15 cellular contexts compared by ENCODE assay signal in the genomic region with DNA sequence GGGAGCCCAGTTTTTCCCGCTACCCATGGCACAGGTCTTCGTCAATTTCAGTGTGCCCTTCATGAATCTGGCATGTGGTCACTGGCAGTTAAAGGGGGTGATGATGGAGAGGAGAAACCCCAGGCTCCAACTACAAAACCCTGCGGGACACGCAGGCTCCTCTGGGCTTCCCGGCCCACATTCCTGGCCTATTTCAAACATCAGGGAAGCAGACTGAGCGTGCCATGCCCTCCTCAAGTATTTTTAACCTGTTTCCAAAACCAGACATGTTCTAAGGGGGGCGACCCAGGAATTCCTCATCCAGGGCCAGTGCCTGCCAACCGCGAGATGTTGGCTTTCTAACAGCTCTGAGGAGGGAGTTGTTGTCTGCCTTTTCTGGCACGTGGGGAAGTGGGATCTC.
DNase-seq lines count a peak whose midpoint lies in the region; ATAC-seq and TF ChIP-seq lines count a peak whose summit lies in the region.
"Had no signal": no experiment of that assay in that cellular context is flagged by ENCODE, and none has a peak within 500 bp of the region (broad histone marks: within the 10 kb centered on the region; RNA-seq: fewer than 3 reads in every experiment).

No MANE protein-coding gene starts in this region.

- no peaks in the 10 kb centered on the region for H3K9me3 Mint-ChIP-seq in activated naive CD8-positive, alpha-beta T cell treated with anti-CD3 and anti-CD28 coated beads for 36 hours

- H3K9me2 ChIP-seq in MM.1S (replicated peaks; ENCODE audit: insufficient read depth, low read length), result no peaks in the 10 kb centered on the region

- H3K27ac ChIP-seq in right atrium auricular region, result peak overlapping the region; percentile 33 to 71
- H3K27ac ChIP-seq in skin epidermis, result peak overlapping the region in 12 of 21 experiments; percentile 2 to 86 (median 62)
- no peak overlapping the region for H3K27ac ChIP-seq in MM.1S (ENCODE audit: low read length)
- H3K27ac ChIP-seq: HL-60, pancreas, SK-N-MC had no signal

- H3K4me3 ChIP-seq in right atrium auricular region, result no peak overlapping the region
- H3K4me3 ChIP-seq in skin epidermis, result no peak overlapping the region
- no peak overlapping the region for H3K4me3 ChIP-seq in MM.1S (ENCODE audit: low read length)
- H3K4me3 ChIP-seq: gastrocnemius medialis, pancreas, SK-N-MC had no signal

- H2AFZ ChIP-seq in MM.1S (ENCODE audit: low read length), result no peak overlapping the region

- TF ChIP-seq CTCF in right atrium auricular region (IDR thresholded peaks at IDR 0.05) (no peak), MM.1S (IDR thresholded peaks at IDR 0.05; ENCODE audit: low read length) (no peak)

- H3K27me3 ChIP-seq in right atrium auricular region (no peaks in the 10 kb centered on the region), MM.1S (replicated peaks; ENCODE audit: insufficient read depth, low read length) (no peaks in the 10 kb centered on the region)
- H3K27me3 ChIP-seq: gastrocnemius medialis, pancreas had no signal

- H3K4me2 ChIP-seq in MM.1S (ENCODE audit: low read depth, low read length), result no peak overlapping the region

- H3K4me1 ChIP-seq in right atrium auricular region, result peaks cover 0 to 49% of the 10 kb centered on the region in 2 donors
- H3K4me1 ChIP-seq in MM.1S (ENCODE audit: low read length), result no peaks in the 10 kb centered on the region
- H3K4me1 ChIP-seq: pancreas had no signal

- peaks cover 22% of the 10 kb centered on the region for H3K36me3 Mint-ChIP-seq in activated naive CD8-positive, alpha-beta T cell treated with anti-CD3 and anti-CD28 coated beads for 36 hours

- H3K36me3 ChIP-seq in right atrium auricular region, result no peaks in the 10 kb centered on the region
- H3K36me3 ChIP-seq in MM.1S (replicated peaks; ENCODE audit: insufficient read depth, low read length), result no peaks in the 10 kb centered on the region
- H3K36me3 ChIP-seq: gastrocnemius medialis, pancreas had no signal

- no peaks in the 10 kb centered on the region for H3K27me3 Mint-ChIP-seq in activated naive CD8-positive, alpha-beta T cell treated with anti-CD3 and anti-CD28 coated beads for 36 hours

- H3K4me1 Mint-ChIP-seq in activated naive CD8-positive, alpha-beta T cell treated with anti-CD3 and anti-CD28 coated beads for 36 hours, result peaks cover 44% of the 10 kb centered on the region

- no peaks in the 10 kb centered on the region for H3F3A ChIP-seq in MM.1S (ENCODE audit: insufficient read depth, low read length)

- H4K20me1 ChIP-seq in MM.1S (ENCODE audit: insufficient read depth, low read length), result no peaks in the 10 kb centered on the region

- peak overlapping the region; percentile 58 for H3K27ac Mint-ChIP-seq in activated naive CD8-positive, alpha-beta T cell treated with anti-CD3 and anti-CD28 coated beads for 36 hours

- H3K4me3 Mint-ChIP-seq in activated naive CD8-positive, alpha-beta T cell treated with anti-CD3 and anti-CD28 coated beads for 36 hours, result no peak overlapping the region

- peaks cover 65% of the 10 kb centered on the region for H3K79me2 ChIP-seq in MM.1S (ENCODE audit: low read length)

- DNase-seq in ELF-1 (ENCODE audit: low read depth, low spot score), result peak; percentile 17
- no peak for DNase-seq in activated naive CD8-positive, alpha-beta T cell treated with anti-CD3 and anti-CD28 coated beads for 36 hours
- no peak for DNase-seq in right atrium auricular region (ENCODE audit: low spot score)
- no peak for DNase-seq in MM.1S
- no peak for DNase-seq in amygdala (lab: John Stamatoyannopoulos, UW)
- no peak for DNase-seq in left colon
- DNase-seq: activated naive CD4-positive, alpha-beta T cell; gastrocnemius medialis; pancreas; stimulated activated CD4-positive, alpha-beta T cell treated with anti-CD3 and anti-CD28 coated beads, Interleukin-2, amount 100 ng/mL, for 48 hours; stimulated activated naive CD8-positive, alpha-beta T cell treated with anti-CD3 and anti-CD28 coated beads, Interleukin-15, Interleukin-2, amounts not matched to agents 100 U/mL and 50 U/mL, for 24 hours had no signal

- no peak overlapping the region for H3K9ac ChIP-seq in MM.1S (ENCODE audit: low read length)

- intact Hi-C loops in left colon (cut with DNase I, micrococcal nuclease), result no loop called here

- no peaks in the 10 kb centered on the region for H3K9me3 ChIP-seq in right atrium auricular region
- H3K9me3 ChIP-seq in MM.1S (replicated peaks; ENCODE audit: insufficient read depth, low read length), result no peaks in the 10 kb centered on the region
- H3K9me3 ChIP-seq: gastrocnemius medialis, pancreas had no signal

- no peak for ATAC-seq in left colon
- ATAC-seq in HG02840 (IDR thresholded peaks at IDR 0.05; ENCODE audit: low FRiP score, unreplicated experiment), result no peak
- ATAC-seq: pancreas; stimulated activated naive CD8-positive, alpha-beta T cell treated with anti-CD3 and anti-CD28 coated beads, Interleukin-15, Interleukin-2, amounts not matched to agents 100 U/mL and 50 U/mL, for 24 hours had no signal
